In the genomic region with DNA sequence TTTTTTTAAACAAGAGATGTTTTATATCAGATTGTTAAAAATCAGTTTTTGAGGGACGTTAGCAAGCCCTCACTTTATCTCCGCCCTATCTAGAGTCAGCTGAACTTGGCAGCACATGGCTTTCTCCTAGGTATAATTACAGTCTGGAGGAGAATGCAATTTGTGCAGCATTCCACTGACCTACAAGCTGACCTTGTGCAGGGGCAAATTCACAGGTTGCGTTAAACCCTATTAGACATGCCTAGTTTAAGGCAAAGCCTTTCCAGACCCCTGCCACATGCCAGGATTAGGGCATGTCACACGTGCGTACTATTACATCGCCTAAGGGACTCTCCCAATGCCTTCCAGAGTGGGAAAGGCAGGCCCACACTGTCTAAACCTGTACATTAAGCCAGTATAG, we compare ENCODE assay signal across 1 cellular context.
TF ChIP-seq lines count a peak whose summit lies in the region.

No MANE protein-coding gene starts in this region.

TF ChIP-seq in IMR-90, 13 proteins besides CTCF, POLR2A, EP300 and RAD21:
- TF ChIP-seq USF2 (IDR thresholded peaks at IDR 0.05; ENCODE audit: low read depth, low read length): no peak
- TF ChIP-seq BHLHE40 (IDR thresholded peaks at IDR 0.05; ENCODE audit: low read depth, low read length): no peak
- no peak for TF ChIP-seq MAZ (IDR thresholded peaks at IDR 0.05; ENCODE audit: borderline replicate concordance, low read depth, low read length)
- TF ChIP-seq NFE2L2 (IDR thresholded peaks at IDR 0.05; ENCODE audit: low read depth, low read length): no peak
